Comparison of ENCODE assay signal across 8 cellular contexts in genomic region chr9:133371261-133371711, GRCh38. TPM values are rescaled to one million over a fixed set of nuclear protein-coding genes. Genes with fewer than 3 reads are reported as not detected.
A peak's percentile ranks its signal among the peaks of the same experiment; 100 is the strongest.
DNase-seq lines count a peak whose midpoint lies in the region; ATAC-seq and TF ChIP-seq lines count a peak whose summit lies in the region.
"Had no signal": no experiment of that assay in that cellular context is flagged by ENCODE, and none has a peak within 500 bp of the region (broad histone marks: within the 10 kb centered on the region; RNA-seq: fewer than 3 reads in every experiment).

No MANE protein-coding gene starts in this region.

- CTCF ChIA-PET in WTC11 (lab: Charles Lee), result interaction anchor here (0.8 to 1.6 kb wide), 3 partner anchors 25 to 344 kb away, joined by 3 to 5 read pairs (median 3); no protein-coding TSS in a partner anchor

- in situ Hi-C loops in transverse colon (cut with MboI; ENCODE audit: low pct_ligation_motif_present in 1 of 4, low pct_unique_long_range_greater_than_20kb in 1 of 4, low sequenced_read_pairs in 3 of 4), result no loop called here

- WGBS in transverse colon (ENCODE audit: low coverage in 1 of 2), 2 donors, result 67% methylated on average over 12 of the region's 12 CpGs; no CpG with 5 or more reads in 1 of the 2 donors

- no peaks in the 10 kb centered on the region for H3K9me3 ChIP-seq in transverse colon

- peaks cover 37 to 78% (median 68%) of the 10 kb centered on the region in 4 donors for H3K4me1 ChIP-seq in transverse colon

- H3K27ac Mint-ChIP-seq in WTC11, result peak overlapping the region; percentile 68
- peak overlapping the region; percentile 95 for H3K27ac Mint-ChIP-seq in activated naive CD8-positive, alpha-beta T cell treated with anti-CD3 and anti-CD28 coated beads for 36 hours
- H3K27ac Mint-ChIP-seq in naive thymus-derived CD8-positive, alpha-beta T cell, result peak overlapping the region; percentile 93 to 99 (median 97)

- POLR2A ChIA-PET in WTC11 (lab: Charles Lee), result no interaction called here
- POLR2A ChIA-PET in naive thymus-derived CD8-positive, alpha-beta T cell (lab: Charles Lee), result interaction anchor here (0.9 to 9.6 kb wide), 6 partner anchors 10 to 793 kb away, joined by 3 to 143 read pairs (median 4); partner anchors contain the start of genes MED22, RNU6ATAC, RPL7A and SURF1

- TF ChIP-seq CTCF in WTC11 (IDR thresholded peaks at IDR 0.05) (no peak), transverse colon (IDR thresholded peaks at IDR 0.05) (no peak)

- no peaks in the 10 kb centered on the region for H3K27me3 Mint-ChIP-seq in WTC11 (ENCODE audit: low read depth)
- H3K27me3 Mint-ChIP-seq in activated naive CD8-positive, alpha-beta T cell treated with anti-CD3 and anti-CD28 coated beads for 36 hours, result no peaks in the 10 kb centered on the region
- no peaks in the 10 kb centered on the region for H3K27me3 Mint-ChIP-seq in naive thymus-derived CD8-positive, alpha-beta T cell

- no peak for TF ChIP-seq EP300 in transverse colon (IDR thresholded peaks at IDR 0.05; ENCODE audit: low read depth)

- ATAC-seq in WTC11, result no peak
- peak; percentile 57 to 66 for ATAC-seq in naive thymus-derived CD8-positive, alpha-beta T cell
- no peak for ATAC-seq in GM18502 (IDR thresholded peaks at IDR 0.05; ENCODE audit: poor library complexity, unreplicated experiment)
- ATAC-seq in GM21367 (IDR thresholded peaks at IDR 0.05; ENCODE audit: unreplicated experiment), result no peak

- H3K4me3 ChIP-seq in transverse colon, result no peak overlapping the region

- no peak for TF ChIP-seq POLR2A in transverse colon (IDR thresholded peaks at IDR 0.05)

- H3K9me3 Mint-ChIP-seq in WTC11, result no peaks in the 10 kb centered on the region
- H3K9me3 Mint-ChIP-seq in activated naive CD8-positive, alpha-beta T cell treated with anti-CD3 and anti-CD28 coated beads for 36 hours, result no peaks in the 10 kb centered on the region
- no peaks in the 10 kb centered on the region for H3K9me3 Mint-ChIP-seq in naive thymus-derived CD8-positive, alpha-beta T cell

- no peak for DNase-seq in WTC11 (ENCODE audit: low spot score)
- DNase-seq in activated naive CD8-positive, alpha-beta T cell treated with anti-CD3 and anti-CD28 coated beads for 36 hours, result peak; percentile 80
- DNase-seq in naive thymus-derived CD8-positive, alpha-beta T cell, result peak; percentile 49 to 79 (median 64)
- no peak for DNase-seq in transverse colon
- DNase-seq in NCI-H446 treated with DMSO at 0.1 percent for 48 hours (lab: John Stamatoyannopoulos, UW), result no peak
- DNase-seq: NCI-H510A had no signal

- no peak overlapping the region for H3K4me3 Mint-ChIP-seq in WTC11
- peak overlapping the region; percentile 77 for H3K4me3 Mint-ChIP-seq in activated naive CD8-positive, alpha-beta T cell treated with anti-CD3 and anti-CD28 coated beads for 36 hours
- H3K4me3 Mint-ChIP-seq in naive thymus-derived CD8-positive, alpha-beta T cell, result peak overlapping the region; percentile 79 to 89 (median 84)

- peaks cover 37% of the 10 kb centered on the region for H3K36me3 Mint-ChIP-seq in WTC11
- H3K36me3 Mint-ChIP-seq in activated naive CD8-positive, alpha-beta T cell treated with anti-CD3 and anti-CD28 coated beads for 36 hours, result peaks cover 56% of the 10 kb centered on the region
- H3K36me3 Mint-ChIP-seq in naive thymus-derived CD8-positive, alpha-beta T cell, result peaks cover 0 to 29% (median 0%) of the 10 kb centered on the region in 3 donors

- H3K27ac ChIP-seq in transverse colon, result peak overlapping the region; percentile 14 to 69 (median 24)

- intact Hi-C loops in transverse colon (cut with DNase I; ENCODE audit: low total_unique reads), result no loop called here

- peaks cover 0 to 8% (median 3%) of the 10 kb centered on the region in 4 donors for H3K36me3 ChIP-seq in transverse colon

- no peaks in the 10 kb centered on the region for H3K27me3 ChIP-seq in transverse colon

- peaks cover 13% of the 10 kb centered on the region for H3K4me1 Mint-ChIP-seq in WTC11
- peaks cover 60% of the 10 kb centered on the region for H3K4me1 Mint-ChIP-seq in activated naive CD8-positive, alpha-beta T cell treated with anti-CD3 and anti-CD28 coated beads for 36 hours
- peaks cover 45 to 84% (median 75%) of the 10 kb centered on the region in 4 donors for H3K4me1 Mint-ChIP-seq in naive thymus-derived CD8-positive, alpha-beta T cell

TF ChIP-seq in WTC11, 78 proteins besides CTCF, POLR2A, EP300 and RAD21:
- no peak for TF ChIP-seq ZBTB43 (CRISPR knock-in tag; IDR thresholded peaks at IDR 0.05)
- TF ChIP-seq FOXP1 (CRISPR knock-in tag; IDR thresholded peaks at IDR 0.05; ENCODE audit: borderline replicate concordance), result no peak
- no peak for TF ChIP-seq HMGA2 (CRISPR knock-in tag; IDR thresholded peaks at IDR 0.05)
- no peak for TF ChIP-seq ZNF671 (CRISPR knock-in tag; IDR thresholded peaks at IDR 0.05)
- TF ChIP-seq SOX15 (CRISPR knock-in tag; IDR thresholded peaks at IDR 0.05), result no peak
- no peak for TF ChIP-seq ATF6 (CRISPR knock-in tag; IDR thresholded peaks at IDR 0.05)
- no peak for TF ChIP-seq E2F4 (CRISPR knock-in tag; IDR thresholded peaks at IDR 0.05; ENCODE audit: borderline replicate concordance, low read depth)
TF ChIP-seq in WTC11: peak in this region for 0.

RNA-seq across cellular contexts. Expression of gene SURF4, which starts 4.6 kb away (rescaled TPM):
- total RNA-seq in WTC11 (2021) (171 to 173 TPM (median 173 TPM) in 3 replicates), transverse colon (100 to 1,000 TPM in 3 of 4 donors, 10 to 100 TPM in 1; 89.4 to 205 (median 147) TPM)
- total RNA-seq in activated naive CD8-positive, alpha-beta T cell treated with anti-CD3 and anti-CD28 coated beads for 36 hours, result 100 to 1,000 TPM; 197 to 198 TPM
- 10 to 100 TPM; 68.7 to 70.0 TPM for total RNA-seq in naive thymus-derived CD8-positive, alpha-beta T cell
- 100 to 1,000 TPM; 107 to 146 (median 122) TPM for polyA plus RNA-seq in naive thymus-derived CD8-positive, alpha-beta T cell

RNA-seq across cellular contexts. Expression of gene STKLD1, which starts 4.9 kb away (rescaled TPM):
- total RNA-seq in WTC11 (2021), result 0.94 to 1.6 TPM (median 0.98 TPM) in 3 replicates
- total RNA-seq in activated naive CD8-positive, alpha-beta T cell treated with anti-CD3 and anti-CD28 coated beads for 36 hours, result under 1 TPM; 0.16 to 0.31 TPM
- 1 to 10 TPM; 1.2 to 1.3 TPM for total RNA-seq in naive thymus-derived CD8-positive, alpha-beta T cell
- polyA plus RNA-seq in naive thymus-derived CD8-positive, alpha-beta T cell, result 1 to 10 TPM in 1 of 3 donors, under 1 TPM in 1, not detected in 1; 0.35 to 2.3 TPM
- 1 to 10 TPM in 1 of 4 donors, under 1 TPM in 1, not detected in 2; 0.68 to 1.5 TPM for total RNA-seq in transverse colon

RNA-seq across cellular contexts. Expression of gene SURF2, which starts 14.9 kb away (rescaled TPM):
- total RNA-seq in WTC11 (2021) (26.3 to 33.3 TPM (median 28.8 TPM) in 3 replicates), transverse colon (10 to 100 TPM in 3 of 4 donors, 1 to 10 TPM in 1; 3.7 to 21.4 (median 17.9) TPM)
- total RNA-seq in activated naive CD8-positive, alpha-beta T cell treated with anti-CD3 and anti-CD28 coated beads for 36 hours, result 10 to 100 TPM; 30.7 to 32.2 TPM
- 10 to 100 TPM; 22.8 to 24.7 TPM for total RNA-seq in naive thymus-derived CD8-positive, alpha-beta T cell
- 10 to 100 TPM; 39.8 to 52.0 (median 49.9) TPM for polyA plus RNA-seq in naive thymus-derived CD8-positive, alpha-beta T cell

RNA-seq across cellular contexts. Expression of gene SURF1, which starts 15.0 kb away (rescaled TPM):
- total RNA-seq in WTC11 (2021) (33.3 to 36.4 TPM (median 35.6 TPM) in 3 replicates), transverse colon (10 to 100 TPM; 14.2 to 66.1 (median 50.2) TPM)
- total RNA-seq in activated naive CD8-positive, alpha-beta T cell treated with anti-CD3 and anti-CD28 coated beads for 36 hours, result 10 to 100 TPM; 25.4 to 26.6 TPM
- total RNA-seq in naive thymus-derived CD8-positive, alpha-beta T cell, result 10 to 100 TPM; 58.7 to 59.5 TPM
- 100 to 1,000 TPM in 2 of 3 donors, 10 to 100 TPM in 1; 90.6 to 119 (median 112) TPM for polyA plus RNA-seq in naive thymus-derived CD8-positive, alpha-beta T cell

RNA-seq across cellular contexts. Expression of gene RPL7A, which starts 23.3 kb away (rescaled TPM):
- total RNA-seq in WTC11 (2021) (2,747 to 3,149 TPM (median 3,142 TPM) in 3 replicates), transverse colon (1,000 to 10,000 TPM in 2 of 4 donors, 100 to 1,000 TPM in 2; 725 to 1,490 (median 1,034) TPM)
- total RNA-seq in activated naive CD8-positive, alpha-beta T cell treated with anti-CD3 and anti-CD28 coated beads for 36 hours, result 1,000 to 10,000 TPM; 3,142 to 3,195 TPM
- 1,000 to 10,000 TPM; 2,300 to 2,355 TPM for total RNA-seq in naive thymus-derived CD8-positive, alpha-beta T cell
- 1,000 to 10,000 TPM; 1,183 to 1,387 (median 1,313) TPM for polyA plus RNA-seq in naive thymus-derived CD8-positive, alpha-beta T cell

Comparison
In these comparisons a context has a peak if more than half of its experiments do, and no peak if none do; other contexts are left out.
1. ATAC-seq: peak in naive thymus-derived CD8-positive, alpha-beta T cell (2 of 2); none in WTC11 (single experiment), GM18502 (single experiment) and GM21367 (single experiment).
2. DNase-seq: peak in activated naive CD8-positive, alpha-beta T cell treated with anti-CD3 and anti-CD28 coated beads for 36 hours (single experiment) and naive thymus-derived CD8-positive, alpha-beta T cell (10 of 10); none in WTC11 (single experiment), transverse colon (single experiment) and NCI-H446 treated with DMSO at 0.1 percent for 48 hours (single experiment).
3. Peak in every context shown above with its lines, with median percentiles within 50 percentile points of each other: H3K27ac Mint-ChIP-seq.